In genomic region chr2:100588071-100588786, GRCh38 we compare ENCODE assay signal across 10 cellular contexts. TPM values are rescaled to one million over a fixed set of nuclear protein-coding genes. Genes with fewer than 3 reads are reported as not detected.
DNase-seq lines count a peak whose midpoint lies in the region; ATAC-seq and FAIRE-seq lines count a peak whose summit lies in the region.
"Had no signal": no experiment of that assay in that cellular context is flagged by ENCODE, and none has a peak within 500 bp of the region (broad histone marks: within the 10 kb centered on the region; RNA-seq: fewer than 3 reads in every experiment).

No MANE protein-coding gene starts in this region.

- CTCF ChIA-PET in activated CD4-positive, alpha-beta T cell treated with anti-CD3 and anti-CD28 coated beads for 36 hours (lab: Charles Lee), result interaction anchor here (1.6 kb wide), 1 partner anchor 26 kb away, joined by 4 read pairs; the partner anchor contains the start of gene PDCL3

- H3K4me1 ChIP-seq in small intestine (ENCODE audit: control insufficient read depth in 2 of 2, insufficient read depth in 1 of 2, low read depth in 1 of 2, low read length in 1 of 2), result no peaks in the 10 kb centered on the region
- H3K4me1 ChIP-seq: BLaER1, Peyer's patch had no signal

- no peak for DNase-seq in activated CD4-positive, alpha-beta T cell treated with anti-CD3 and anti-CD28 coated beads for 36 hours
- DNase-seq in activated CD4-positive, alpha-beta T cell treated with anti-CD3 and anti-CD28 coated beads for 1 hour, result no peak
- DNase-seq in HT1080 (ENCODE audit: low read depth), result peak; percentile 74
- no peak for DNase-seq in activated naive CD8-positive, alpha-beta T cell treated with anti-CD3 and anti-CD28 coated beads, Interleukin-2, amount 50 U/mL, for 24 hours
- DNase-seq in small intestine, result peak; percentile 53
- DNase-seq in MG63, result no peak
- DNase-seq in NCI-H526 (lab: John Stamatoyannopoulos, UW), result no peak
- no peak for DNase-seq in T-helper 9 cell

- FAIRE-seq in small intestine (lab: Jason Lieb, UNC), result no peak

- H3K4me1 Mint-ChIP-seq in activated CD4-positive, alpha-beta T cell treated with anti-CD3 and anti-CD28 coated beads for 36 hours, result peaks cover 29% of the 10 kb centered on the region
- peaks cover 29% of the 10 kb centered on the region for H3K4me1 Mint-ChIP-seq in activated naive CD8-positive, alpha-beta T cell treated with anti-CD3 and anti-CD28 coated beads, Interleukin-2, amount 50 U/mL, for 24 hours

- H3K36me3 ChIP-seq in small intestine (ENCODE audit: control insufficient read depth in 2 of 2, insufficient read depth in 2 of 2, low read length in 2 of 2) (no peaks in the 10 kb centered on the region), MG63 (no peaks in the 10 kb centered on the region)
- H3K36me3 ChIP-seq: BLaER1, Peyer's patch had no signal

- POLR2A ChIA-PET in activated CD4-positive, alpha-beta T cell treated with anti-CD3 and anti-CD28 coated beads for 36 hours (lab: Charles Lee), result interaction anchor here (0.6 to 1.2 kb wide), 4 partner anchors 26 to 1253 kb away, joined by 3 to 5 read pairs (median 3); partner anchors contain the start of gene RPL31

- H3K27ac Mint-ChIP-seq in activated CD4-positive, alpha-beta T cell treated with anti-CD3 and anti-CD28 coated beads for 36 hours, result peak overlapping the region; percentile 49
- peak overlapping the region; percentile 78 for H3K27ac Mint-ChIP-seq in activated naive CD8-positive, alpha-beta T cell treated with anti-CD3 and anti-CD28 coated beads, Interleukin-2, amount 50 U/mL, for 24 hours

- WGBS in small intestine, 3 donors, result 41 to 70% (median 55%) methylated on average over 7 of the region's 7 CpGs

- H3K4me3 ChIP-seq in small intestine (ENCODE audit: low read depth in 1 of 2, low read length in 2 of 2) (no peak overlapping the region), MG63 (no peak overlapping the region)
- H3K4me3 ChIP-seq: BLaER1, Peyer's patch had no signal

- no peak overlapping the region for H3K4me3 Mint-ChIP-seq in activated CD4-positive, alpha-beta T cell treated with anti-CD3 and anti-CD28 coated beads for 36 hours
- peak overlapping the region; percentile 55 for H3K4me3 Mint-ChIP-seq in activated naive CD8-positive, alpha-beta T cell treated with anti-CD3 and anti-CD28 coated beads, Interleukin-2, amount 50 U/mL, for 24 hours

- intact Hi-C loops in activated CD4-positive, alpha-beta T cell treated with anti-CD3 and anti-CD28 coated beads for 36 hours (cut with DNase I, micrococcal nuclease), result loop anchor here (1.0 to 10.0 kb wide), 2 partner anchors 26 to 523 kb away; partner anchors contain the start of gene PDCL3 (in 2 of the 2)

- H3K27ac ChIP-seq in small intestine (ENCODE audit: low read depth in 1 of 2, low read length in 1 of 2), result no peak overlapping the region
- H3K27ac ChIP-seq: BLaER1, Peyer's patch had no signal

- no peaks in the 10 kb centered on the region for H3K27me3 ChIP-seq in small intestine (ENCODE audit: control insufficient read depth in 2 of 2, insufficient read depth in 2 of 2, low read length in 2 of 2)
- no peaks in the 10 kb centered on the region for H3K27me3 ChIP-seq in MG63
- H3K27me3 ChIP-seq: BLaER1, Peyer's patch had no signal

- H3K27me3 Mint-ChIP-seq in activated CD4-positive, alpha-beta T cell treated with anti-CD3 and anti-CD28 coated beads for 36 hours, result no peaks in the 10 kb centered on the region
- no peaks in the 10 kb centered on the region for H3K27me3 Mint-ChIP-seq in activated naive CD8-positive, alpha-beta T cell treated with anti-CD3 and anti-CD28 coated beads, Interleukin-2, amount 50 U/mL, for 24 hours

- H3K9me3 Mint-ChIP-seq in activated CD4-positive, alpha-beta T cell treated with anti-CD3 and anti-CD28 coated beads for 36 hours (ENCODE audit: low read depth), result no peaks in the 10 kb centered on the region
- H3K9me3 Mint-ChIP-seq in activated naive CD8-positive, alpha-beta T cell treated with anti-CD3 and anti-CD28 coated beads, Interleukin-2, amount 50 U/mL, for 24 hours, result peaks cover 4% of the 10 kb centered on the region

- no peaks in the 10 kb centered on the region for H3K36me3 Mint-ChIP-seq in activated CD4-positive, alpha-beta T cell treated with anti-CD3 and anti-CD28 coated beads for 36 hours (ENCODE audit: low read depth)
- no peaks in the 10 kb centered on the region for H3K36me3 Mint-ChIP-seq in activated naive CD8-positive, alpha-beta T cell treated with anti-CD3 and anti-CD28 coated beads, Interleukin-2, amount 50 U/mL, for 24 hours (ENCODE audit: low read depth)

- ATAC-seq in activated CD4-positive, alpha-beta T cell treated with anti-CD3 and anti-CD28 coated beads for 36 hours, result peak; percentile 91
- ATAC-seq in activated naive CD8-positive, alpha-beta T cell treated with anti-CD3 and anti-CD28 coated beads, Interleukin-2, amount 50 U/mL, for 24 hours, result peak; percentile 87

- H3K9me3 ChIP-seq in small intestine (ENCODE audit: control insufficient read depth, low read depth) (no peaks in the 10 kb centered on the region), MG63 (no peaks in the 10 kb centered on the region)
- H3K9me3 ChIP-seq: BLaER1, Peyer's patch had no signal

RNA-seq across cellular contexts. Expression of gene PDCL3, which starts 25.4 kb away (rescaled TPM):
- total RNA-seq in activated CD4-positive, alpha-beta T cell treated with anti-CD3 and anti-CD28 coated beads for 36 hours, result 10 to 100 TPM; 39.3 to 41.9 TPM
- total RNA-seq in HT1080 (2014; rRNA removed; shearing (Covaris generic)), result 21.6 and 36.4 TPM in 2 replicates
- 33.2 and 34.5 TPM in 2 replicates for polyA plus RNA-seq in HT1080 (2015; cell fraction: cytosol; rRNA removed)
- polyA plus RNA-seq in HT1080 (2015; cell fraction: nucleus; rRNA removed), result 19.7 and 21.2 TPM in 2 replicates
- 10 to 100 TPM; 20.0 to 30.8 (median 20.4) TPM for polyA plus RNA-seq in small intestine
- total RNA-seq in MG63 (2014; rRNA removed; shearing (Covaris generic); ENCODE audit: low replicate concordance), result 18.1 and 31.0 TPM in 2 replicates

Comparison
In these comparisons a context has a peak if more than half of its experiments do, and no peak if none do; other contexts are left out.
1. DNase-seq: peak in HT1080 (single experiment) and small intestine (single experiment); none in activated CD4-positive, alpha-beta T cell treated with anti-CD3 and anti-CD28 coated beads for 36 hours (single experiment), activated CD4-positive, alpha-beta T cell treated with anti-CD3 and anti-CD28 coated beads for 1 hour (single experiment), activated naive CD8-positive, alpha-beta T cell treated with anti-CD3 and anti-CD28 coated beads, Interleukin-2, amount 50 U/mL, for 24 hours (single experiment), MG63 (single experiment), NCI-H526 (0 of 2) and T-helper 9 cell (single experiment).